In genomic region chr4:172992648-172993356, GRCh38 we compare ENCODE assay signal across 1 cellular context.
TF ChIP-seq lines count a peak whose summit lies in the region.

No MANE protein-coding gene starts in this region.

TF ChIP-seq in K562, 482 proteins besides CTCF, POLR2A, EP300 and RAD21 (continued from another document and continues in another):
- no peak for TF ChIP-seq ATF1 (CRISPR knock-in tag; IDR thresholded peaks at IDR 0.05)
- peak; percentile 62 for TF ChIP-seq ATF1 (tag; IDR thresholded peaks at IDR 0.05)
- TF ChIP-seq TBL1XR1 (IDR thresholded peaks at IDR 0.05; ENCODE audit: low read length in 2 of 2), result no peak
- peak; percentile 38; the same call in 1 of the 2 replicates for TF ChIP-seq MTA1 (IDR thresholded peaks at IDR 0.05; ENCODE audit: borderline replicate concordance)
- peak; percentile 45 to 55; a peak in 2 of 4 replicates for TF ChIP-seq KDM1A (IDR thresholded peaks at IDR 0.05)
- no peak for TF ChIP-seq NR2C2 (CRISPR knock-in tag; IDR thresholded peaks at IDR 0.05)
- TF ChIP-seq NR2C2 (tag; IDR thresholded peaks at IDR 0.05), result peak; percentile 43; the same call in 1 of the 2 replicates
- TF ChIP-seq NCOA2 (IDR thresholded peaks at IDR 0.05; ENCODE audit: partially characterized antibody in 2 of 2), result no peak
- TF ChIP-seq NR2C1 (IDR thresholded peaks at IDR 0.05), result no peak
- peak; percentile 20; the same call in 1 of the 2 replicates for TF ChIP-seq NR2C1 (tag; IDR thresholded peaks at IDR 0.05)
- peak; percentile 29; the same call in 1 of the 2 replicates for TF ChIP-seq SMARCE1 (IDR thresholded peaks at IDR 0.05)
- TF ChIP-seq ZNF699 (CRISPR knock-in tag; IDR thresholded peaks at IDR 0.05; ENCODE audit: insufficient replicate concordance), result no peak
- no peak for TF ChIP-seq ZBTB33 (CRISPR knock-in tag; IDR thresholded peaks at IDR 0.05)
- TF ChIP-seq YY1 (IDR thresholded peaks at IDR 0.05; ENCODE audit: borderline replicate concordance in 1 of 3, control insufficient read depth in 1 of 3, extremely low read depth in 1 of 3, insufficient read depth in 3 of 3, insufficient read length in 1 of 3, insufficient replicate concordance in 2 of 3, low read depth in 1 of 3, low read length in 2 of 3), result no peak
- TF ChIP-seq STAT5B (CRISPR knock-in tag; IDR thresholded peaks at IDR 0.05), result no peak
- no peak for TF ChIP-seq SP2 (IDR thresholded peaks at IDR 0.05; ENCODE audit: extremely low read depth, low read depth, low read length, poor library complexity, severe bottlenecking)
- peak in 1 of 2 experiments; percentile 32; a peak in 1 of 4 replicates for TF ChIP-seq HDAC1 (IDR thresholded peaks at IDR 0.05)
- TF ChIP-seq CHD2 (IDR thresholded peaks at IDR 0.05; ENCODE audit: low read depth, low read length), result no peak
- TF ChIP-seq RUNX1 (IDR thresholded peaks at IDR 0.05; ENCODE audit: low read depth), result no peak
- peak; percentile 63 for TF ChIP-seq ATF3 (IDR thresholded peaks at IDR 0.05)
- TF ChIP-seq ATF3 (CRISPR knock-in tag; conservative IDR thresholded peaks at IDR 0.05), result no peak
- TF ChIP-seq CBFA2T2 (conservative IDR thresholded peaks at IDR 0.05), result peak; percentile 74
- TF ChIP-seq ID3 (CRISPR knock-in tag; IDR thresholded peaks at IDR 0.05), result no peak
- TF ChIP-seq ID3 (tag; IDR thresholded peaks at IDR 0.05), result peak; percentile 67; the same call in 1 of the 2 replicates
- TF ChIP-seq MEIS2 (IDR thresholded peaks at IDR 0.05; ENCODE audit: partially characterized antibody), result no peak
- TF ChIP-seq KDM5B (IDR thresholded peaks at IDR 0.05; ENCODE audit: insufficient replicate concordance, low read depth, low read length), result no peak
- 0 out of 2 replicates have a peak, but pooled peaks have one; percentile 24 for TF ChIP-seq FOSL1 (tag; conservative IDR thresholded peaks at IDR 0.05)
- TF ChIP-seq NEUROD1 (IDR thresholded peaks at IDR 0.05; ENCODE audit: borderline replicate concordance, low read depth, low read length, partially characterized antibody), result no peak
- TF ChIP-seq TCF3 (CRISPR knock-in tag; IDR thresholded peaks at IDR 0.05), result peak; percentile 66; the same call in 1 of the 2 replicates
- TF ChIP-seq CREB5 (CRISPR knock-in tag; IDR thresholded peaks at IDR 0.05), result no peak
- TF ChIP-seq MECOM (CRISPR knock-in tag; IDR thresholded peaks at IDR 0.05), result peak; percentile 67
- no peak for TF ChIP-seq ZNF398 (CRISPR knock-in tag; IDR thresholded peaks at IDR 0.05)
- peak; percentile 82 for TF ChIP-seq ARID1B (IDR thresholded peaks at IDR 0.05)
- TF ChIP-seq SOX6 (IDR thresholded peaks at IDR 0.05), result peak; percentile 71
- no peak for TF ChIP-seq ZNF717 (CRISPR knock-in tag; IDR thresholded peaks at IDR 0.05)
- no peak for TF ChIP-seq HNRNPK (IDR thresholded peaks at IDR 0.05; ENCODE audit: low read depth, low read length, poor library complexity, severe bottlenecking)
- peak; percentile 22; the same call in 1 of the 2 replicates for TF ChIP-seq LEF1 (IDR thresholded peaks at IDR 0.05)
- TF ChIP-seq CLOCK (CRISPR knock-in tag; IDR thresholded peaks at IDR 0.05; ENCODE audit: borderline replicate concordance), result no peak
- peak; percentile 71 for TF ChIP-seq NCOR1 (IDR thresholded peaks at IDR 0.05)
- no peak for TF ChIP-seq ZFP36 (IDR thresholded peaks at IDR 0.05; ENCODE audit: low read depth, low read length, partially characterized antibody)
- peak; percentile 81 for TF ChIP-seq CTBP1 (IDR thresholded peaks at IDR 0.05; ENCODE audit: borderline replicate concordance)
- TF ChIP-seq HDAC3 (IDR thresholded peaks at IDR 0.05; ENCODE audit: borderline replicate concordance, partially characterized antibody), result no peak
- no peak for TF ChIP-seq MAX (CRISPR knock-in tag; IDR thresholded peaks at IDR 0.05)
- no peak for TF ChIP-seq SMAD1 (IDR thresholded peaks at IDR 0.05; ENCODE audit: low read depth, low read length, partially characterized antibody)
- no peak for TF ChIP-seq CREBBP (IDR thresholded peaks at IDR 0.05; ENCODE audit: low read depth, low read length)
- no peak for TF ChIP-seq CCAR2 (IDR thresholded peaks at IDR 0.05; ENCODE audit: low read depth, low read length)
- no peak for TF ChIP-seq ZMIZ1 (IDR thresholded peaks at IDR 0.05; ENCODE audit: low read depth in 2 of 2, low read length in 2 of 2)
- no peak for TF ChIP-seq MTA3 (IDR thresholded peaks at IDR 0.05; ENCODE audit: borderline replicate concordance)
- TF ChIP-seq CHAMP1 (IDR thresholded peaks at IDR 0.05), result peak; percentile 53; the same call in 1 of the 2 replicates
- peak; percentile 62; the same call in 1 of the 2 replicates for TF ChIP-seq HDAC2 (IDR thresholded peaks at IDR 0.05)
- TF ChIP-seq CBFA2T3 (IDR thresholded peaks at IDR 0.05), result peak; percentile 81
- no peak for TF ChIP-seq ZNF408 (CRISPR knock-in tag; IDR thresholded peaks at IDR 0.05; ENCODE audit: low read depth)
- TF ChIP-seq HINFP (tag; conservative IDR thresholded peaks at IDR 0.05; ENCODE audit: low read depth), result 0 out of 2 replicates have a peak, but pooled peaks have one; percentile 47
- 0 out of 2 replicates have a peak, but pooled peaks have one; percentile 49 for TF ChIP-seq ATF7 (IDR thresholded peaks at IDR 0.05)
